16 cellular contexts compared by ENCODE assay signal in the genomic region with DNA sequence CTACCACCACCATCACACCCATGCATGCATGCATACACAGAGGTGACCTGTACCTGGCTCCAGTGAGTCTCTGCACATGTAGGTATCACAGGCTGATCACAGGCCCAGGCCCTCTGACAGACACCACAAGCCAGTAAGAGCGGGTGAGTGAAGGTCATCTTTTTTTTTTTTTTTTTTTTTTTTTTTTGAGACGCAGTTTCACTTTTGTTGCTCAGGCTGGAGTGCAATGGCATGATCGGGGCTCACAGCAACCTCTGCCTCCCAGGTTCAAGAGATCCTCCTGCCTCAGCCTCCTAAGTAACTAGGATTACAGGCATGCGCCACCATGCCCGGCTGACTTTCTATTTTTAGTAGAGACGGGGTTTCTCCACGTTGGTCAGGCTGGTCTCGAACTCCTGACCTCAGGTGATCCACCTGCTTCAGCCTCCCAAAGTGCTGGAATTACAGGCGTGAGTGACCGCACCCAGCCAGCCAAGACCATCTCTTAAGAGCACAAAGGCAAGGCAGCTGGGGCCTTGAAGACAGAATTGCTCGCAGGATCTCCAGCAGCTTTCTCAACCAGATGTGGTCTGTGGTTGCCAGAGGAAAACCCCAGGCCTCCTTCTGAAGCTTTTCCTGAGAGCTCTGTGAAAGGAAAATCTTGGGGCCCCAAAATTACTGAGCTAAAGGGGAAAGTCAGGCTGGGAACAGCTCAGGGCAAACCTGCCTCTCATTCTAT. TPM values are rescaled to one million over a fixed set of nuclear protein-coding genes. Genes with fewer than 3 reads are reported as not detected.
A peak's percentile ranks its signal among the peaks of the same experiment; 100 is the strongest.
DNase-seq lines count a peak whose midpoint lies in the region; ATAC-seq and TF ChIP-seq lines count a peak whose summit lies in the region.
"Had no signal": no experiment of that assay in that cellular context is flagged by ENCODE, and none has a peak within 500 bp of the region (broad histone marks: within the 10 kb centered on the region; RNA-seq: fewer than 3 reads in every experiment).

No MANE protein-coding gene starts in this region.

- no peaks in the 10 kb centered on the region for H3K27me3 Mint-ChIP-seq in activated CD4-positive, alpha-beta T cell treated with anti-CD3 and anti-CD28 coated beads, Interleukin-2, amount 10 ng/mL, durations not matched to agents 24 days and 14 days
- no peaks in the 10 kb centered on the region for H3K27me3 Mint-ChIP-seq in activated T-cell treated with anti-CD3 and anti-CD28 coated beads, Interleukin-2, amount 50 U/mL, for 4 hours (ENCODE audit: low read depth)
- no peaks in the 10 kb centered on the region for H3K27me3 Mint-ChIP-seq in natural killer cell treated with Interleukin-12 subunit alpha and Interleukin-12 subunit beta and Interleukin-15 and Interleukin-18, amount 100 ng/mL, for 72 hours
- H3K27me3 Mint-ChIP-seq in Caco-2 (ENCODE audit: insufficient read depth, unreplicated experiment) = no peaks in the 10 kb centered on the region

- TF ChIP-seq CTCF in GM10266 (IDR thresholded peaks at IDR 0.05; ENCODE audit: control insufficient read depth, insufficient read depth, low read depth, missing control alignments) (no peak), Caco-2 (IDR thresholded peaks at IDR 0.05; ENCODE audit: insufficient read depth in 1 of 2, low read depth in 1 of 2, low read length in 1 of 2, severe bottlenecking in 1 of 2, unreplicated experiment in 1 of 2) (no peak)

- no peaks in the 10 kb centered on the region for H3K36me3 ChIP-seq in Caco-2 (ENCODE audit: control insufficient read depth, insufficient read depth, low read length)
- H3K36me3 ChIP-seq: right lobe of liver had no signal

- H3K9me3 Mint-ChIP-seq in activated CD4-positive, alpha-beta T cell treated with anti-CD3 and anti-CD28 coated beads, Interleukin-2, amount 10 ng/mL, durations not matched to agents 24 days and 14 days = peaks cover 8% of the 10 kb centered on the region
- H3K9me3 Mint-ChIP-seq in activated T-cell treated with anti-CD3 and anti-CD28 coated beads, Interleukin-2, amount 50 U/mL, for 4 hours = no peaks in the 10 kb centered on the region
- H3K9me3 Mint-ChIP-seq in natural killer cell treated with Interleukin-12 subunit alpha and Interleukin-12 subunit beta and Interleukin-15 and Interleukin-18, amount 100 ng/mL, for 72 hours = no peaks in the 10 kb centered on the region
- H3K9me3 Mint-ChIP-seq in Caco-2 (ENCODE audit: unreplicated experiment) = no peaks in the 10 kb centered on the region
- H3K9me3 Mint-ChIP-seq: type B pancreatic cell had no signal

- H3K4me3 ChIP-seq in Caco-2 (ENCODE audit: low read depth, low read length) = no peak overlapping the region
- H3K4me3 ChIP-seq: right lobe of liver had no signal

- CTCF ChIA-PET in Caco-2 (lab: Charles Lee) = no interaction called here

- H3K27ac Mint-ChIP-seq in activated CD4-positive, alpha-beta T cell treated with anti-CD3 and anti-CD28 coated beads, Interleukin-2, amount 10 ng/mL, durations not matched to agents 24 days and 14 days = peak overlapping the region; percentile 98
- H3K27ac Mint-ChIP-seq in natural killer cell treated with Interleukin-12 subunit alpha and Interleukin-12 subunit beta and Interleukin-15 and Interleukin-18, amount 100 ng/mL, for 72 hours = peak overlapping the region; percentile 87 to 93
- H3K27ac Mint-ChIP-seq in Caco-2 (ENCODE audit: unreplicated experiment) = no peak overlapping the region
- H3K27ac Mint-ChIP-seq: type B pancreatic cell had no signal

- H3K4me3 Mint-ChIP-seq in activated CD4-positive, alpha-beta T cell treated with anti-CD3 and anti-CD28 coated beads, Interleukin-2, amount 10 ng/mL, durations not matched to agents 24 days and 14 days = peak overlapping the region; percentile 98
- peak overlapping the region; percentile 48 for H3K4me3 Mint-ChIP-seq in activated T-cell treated with anti-CD3 and anti-CD28 coated beads, Interleukin-2, amount 50 U/mL, for 4 hours
- H3K4me3 Mint-ChIP-seq in natural killer cell treated with Interleukin-12 subunit alpha and Interleukin-12 subunit beta and Interleukin-15 and Interleukin-18, amount 100 ng/mL, for 72 hours = peak overlapping the region; percentile 100
- no peak overlapping the region for H3K4me3 Mint-ChIP-seq in Caco-2 (ENCODE audit: unreplicated experiment)
- H3K4me3 Mint-ChIP-seq: type B pancreatic cell had no signal

- peak; percentile 44 for ATAC-seq in HG02610 (IDR thresholded peaks at IDR 0.05; ENCODE audit: unreplicated experiment)
- ATAC-seq in activated T-cell treated with anti-CD3 and anti-CD28 coated beads, Interleukin-2, amount 50 U/mL, for 4 hours = no peak
- peak; percentile 13 to 43 for ATAC-seq in natural killer cell treated with Interleukin-12 subunit alpha and Interleukin-12 subunit beta and Interleukin-15 and Interleukin-18, amount 100 ng/mL, for 72 hours
- ATAC-seq: right lobe of liver had no signal

- no peaks in the 10 kb centered on the region; the same call in 1 of the 2 replicates for H3K9me3 ChIP-seq in Caco-2
- H3K9me3 ChIP-seq: right lobe of liver had no signal

- intact Hi-C loops in activated CD4-positive, alpha-beta T cell treated with anti-CD3 and anti-CD28 coated beads, Interleukin-2, amount 10 ng/mL, durations not matched to agents 24 days and 14 days (cut with micrococcal nuclease) = loop anchor here (1.0 kb wide), 3 partner anchors 8 to 66 kb away; no protein-coding TSS in a partner anchor
- intact Hi-C loops in Caco-2 (cut with micrococcal nuclease; ENCODE audit: unreplicated experiment) = no loop called here

- DNase-seq in activated CD4-positive, alpha-beta T cell treated with anti-CD3 and anti-CD28 coated beads, Interleukin-2, amount 10 ng/mL, durations not matched to agents 24 days and 14 days = peak; percentile 86
- DNase-seq in activated CD4-positive, alpha-beta T cell treated with anti-CD3 and anti-CD28 coated beads for 1 hour = no peak
- no peak for DNase-seq in activated T-cell treated with anti-CD3 and anti-CD28 coated beads, Interleukin-2, amount 50 U/mL, for 4 hours
- DNase-seq in natural killer cell treated with Interleukin-12 subunit alpha and Interleukin-12 subunit beta and Interleukin-15 and Interleukin-18, amount 100 ng/mL, for 72 hours (ENCODE audit: low spot score) = peak; percentile 91
- DNase-seq in GM10266 (ENCODE audit: extremely low spot score) = no peak
- no peak for DNase-seq in Caco-2
- DNase-seq in retina = no peak
- DNase-seq: amygdala, naive B cell, NCI-H1092 treated with DMSO at 0.1 percent for 48 hours, NCI-H446 treated with DMSO at 0.1 percent for 48 hours had no signal

- no peaks in the 10 kb centered on the region for H3K4me1 ChIP-seq in Caco-2
- H3K4me1 ChIP-seq: right lobe of liver had no signal

- peaks cover 74% of the 10 kb centered on the region for H3K4me1 Mint-ChIP-seq in activated CD4-positive, alpha-beta T cell treated with anti-CD3 and anti-CD28 coated beads, Interleukin-2, amount 10 ng/mL, durations not matched to agents 24 days and 14 days
- peaks cover 65% of the 10 kb centered on the region for H3K4me1 Mint-ChIP-seq in activated T-cell treated with anti-CD3 and anti-CD28 coated beads, Interleukin-2, amount 50 U/mL, for 4 hours (ENCODE audit: low read depth)
- H3K4me1 Mint-ChIP-seq in natural killer cell treated with Interleukin-12 subunit alpha and Interleukin-12 subunit beta and Interleukin-15 and Interleukin-18, amount 100 ng/mL, for 72 hours (ENCODE audit: low read depth in 2 of 2) = peaks cover 59 to 66% of the 10 kb centered on the region in 2 donors
- H3K4me1 Mint-ChIP-seq in Caco-2 (ENCODE audit: low read depth, unreplicated experiment) = no peaks in the 10 kb centered on the region

- no peaks in the 10 kb centered on the region for H3K27me3 ChIP-seq in Caco-2 (replicated peaks; ENCODE audit: control insufficient read depth, insufficient read depth, low read length)
- H3K27me3 ChIP-seq: right lobe of liver had no signal

- no TSS peak for BruUV-seq in Caco-2 (replicated peaks; lab: Mats Ljungman, UMichigan)

- POLR2A ChIA-PET in Caco-2 (lab: Charles Lee) = interaction anchor here (2.0 kb wide), 1 partner anchor 8 kb away, joined by 10 read pairs; no protein-coding TSS in a partner anchor

- H3K36me3 Mint-ChIP-seq in activated CD4-positive, alpha-beta T cell treated with anti-CD3 and anti-CD28 coated beads, Interleukin-2, amount 10 ng/mL, durations not matched to agents 24 days and 14 days (ENCODE audit: low read depth) = peaks cover 21% of the 10 kb centered on the region
- no peaks in the 10 kb centered on the region for H3K36me3 Mint-ChIP-seq in activated T-cell treated with anti-CD3 and anti-CD28 coated beads, Interleukin-2, amount 50 U/mL, for 4 hours (ENCODE audit: insufficient read depth)
- H3K36me3 Mint-ChIP-seq in natural killer cell treated with Interleukin-12 subunit alpha and Interleukin-12 subunit beta and Interleukin-15 and Interleukin-18, amount 100 ng/mL, for 72 hours = peaks cover 8% of the 10 kb centered on the region
- peaks cover under 1% of the 10 kb centered on the region for H3K36me3 Mint-ChIP-seq in Caco-2 (ENCODE audit: insufficient read depth, unreplicated experiment)
- H3K36me3 Mint-ChIP-seq: naive B cell, type B pancreatic cell had no signal

RNA-seq across cellular contexts. Expression of gene NKG7, which starts 3.2 kb away (rescaled TPM):
- total RNA-seq in activated CD4-positive, alpha-beta T cell treated with anti-CD3 and anti-CD28 coated beads, Interleukin-2, amount 10 ng/mL, durations not matched to agents 24 days and 14 days = 363 and 379 TPM in 2 replicates
- total RNA-seq in activated T-cell treated with anti-CD3 and anti-CD28 coated beads, Interleukin-2, amount 50 U/mL, for 4 hours = 100 to 1,000 TPM; 146 to 232 (median 153) TPM
- total RNA-seq in natural killer cell treated with Interleukin-12 subunit alpha and Interleukin-12 subunit beta and Interleukin-15 and Interleukin-18, amount 100 ng/mL, for 72 hours = 1,000 to 10,000 TPM; 1,196 to 2,045 TPM
- total RNA-seq in Caco-2 (2022) = not detected in 2 replicates
- total RNA-seq: frontal cortex, kidney epithelial cell had no signal

RNA-seq across cellular contexts. Expression of gene CLDND2, which starts 6.9 kb away (rescaled TPM):
- 18.7 and 19.6 TPM in 2 replicates for total RNA-seq in activated CD4-positive, alpha-beta T cell treated with anti-CD3 and anti-CD28 coated beads, Interleukin-2, amount 10 ng/mL, durations not matched to agents 24 days and 14 days
- 1 to 10 TPM; 3.8 to 6.4 (median 5.3) TPM for total RNA-seq in activated T-cell treated with anti-CD3 and anti-CD28 coated beads, Interleukin-2, amount 50 U/mL, for 4 hours
- 10 to 100 TPM; 49.6 to 74.3 TPM for total RNA-seq in natural killer cell treated with Interleukin-12 subunit alpha and Interleukin-12 subunit beta and Interleukin-15 and Interleukin-18, amount 100 ng/mL, for 72 hours
- 1.6 TPM in 1 of 2 replicates, not detected in the other for total RNA-seq in Caco-2 (2022)
- total RNA-seq: frontal cortex, kidney epithelial cell had no signal

RNA-seq across cellular contexts. Expression of gene ETFB, which starts 9.5 kb away (rescaled TPM):
- total RNA-seq in activated CD4-positive, alpha-beta T cell treated with anti-CD3 and anti-CD28 coated beads, Interleukin-2, amount 10 ng/mL, durations not matched to agents 24 days and 14 days = 194 and 199 TPM in 2 replicates
- total RNA-seq in activated T-cell treated with anti-CD3 and anti-CD28 coated beads, Interleukin-2, amount 50 U/mL, for 4 hours = 10 to 100 TPM; 65.8 to 74.9 (median 73.3) TPM
- 10 to 100 TPM; 41.1 to 83.8 TPM for total RNA-seq in natural killer cell treated with Interleukin-12 subunit alpha and Interleukin-12 subunit beta and Interleukin-15 and Interleukin-18, amount 100 ng/mL, for 72 hours
- total RNA-seq in Caco-2 (2022) = 228 and 239 TPM in 2 replicates

RNA-seq across cellular contexts. Expression of gene LIM2, which starts 12.1 kb away (rescaled TPM):
- 0.24 TPM in 1 of 2 replicates, not detected in the other for total RNA-seq in activated CD4-positive, alpha-beta T cell treated with anti-CD3 and anti-CD28 coated beads, Interleukin-2, amount 10 ng/mL, durations not matched to agents 24 days and 14 days
- under 1 TPM in 2 of 3 donors, not detected in 1; 0.58 to 0.65 TPM for total RNA-seq in activated T-cell treated with anti-CD3 and anti-CD28 coated beads, Interleukin-2, amount 50 U/mL, for 4 hours
- total RNA-seq in natural killer cell treated with Interleukin-12 subunit alpha and Interleukin-12 subunit beta and Interleukin-15 and Interleukin-18, amount 100 ng/mL, for 72 hours = 10 to 100 TPM in 1 of 2 donors, 1 to 10 TPM in 1; 2.1 to 12.6 TPM
- total RNA-seq in Caco-2 (2022) = not detected in 2 replicates
- total RNA-seq: frontal cortex, kidney epithelial cell, right lobe of liver had no signal

RNA-seq across cellular contexts. Expression of gene C19orf84, which starts 14.7 kb away (rescaled TPM):
- 0.16 and 0.24 TPM in 2 replicates for total RNA-seq in activated CD4-positive, alpha-beta T cell treated with anti-CD3 and anti-CD28 coated beads, Interleukin-2, amount 10 ng/mL, durations not matched to agents 24 days and 14 days
- total RNA-seq in activated T-cell treated with anti-CD3 and anti-CD28 coated beads, Interleukin-2, amount 50 U/mL, for 4 hours = not detected
- under 1 TPM; 0.78 to 0.98 TPM for total RNA-seq in natural killer cell treated with Interleukin-12 subunit alpha and Interleukin-12 subunit beta and Interleukin-15 and Interleukin-18, amount 100 ng/mL, for 72 hours
- not detected in 2 replicates for total RNA-seq in Caco-2 (2022)
- total RNA-seq: frontal cortex, kidney epithelial cell, right lobe of liver had no signal

Comparison
In these comparisons a context has a peak if more than half of its experiments do, and no peak if none do; other contexts are left out.
1. DNase-seq: peak in activated CD4-positive, alpha-beta T cell treated with anti-CD3 and anti-CD28 coated beads, Interleukin-2, amount 10 ng/mL, durations not matched to agents 24 days and 14 days (single experiment) and natural killer cell treated with Interleukin-12 subunit alpha and Interleukin-12 subunit beta and Interleukin-15 and Interleukin-18, amount 100 ng/mL, for 72 hours (single experiment); none in activated CD4-positive, alpha-beta T cell treated with anti-CD3 and anti-CD28 coated beads for 1 hour (single experiment), activated T-cell treated with anti-CD3 and anti-CD28 coated beads, Interleukin-2, amount 50 U/mL, for 4 hours (single experiment), GM10266 (single experiment), Caco-2 (0 of 2) and retina (single experiment).
2. ATAC-seq: peak in HG02610 (single experiment) and natural killer cell treated with Interleukin-12 subunit alpha and Interleukin-12 subunit beta and Interleukin-15 and Interleukin-18, amount 100 ng/mL, for 72 hours (2 of 2); none in activated T-cell treated with anti-CD3 and anti-CD28 coated beads, Interleukin-2, amount 50 U/mL, for 4 hours (0 of 2).
3. RNA of gene NKG7, which starts 3.2 kb away (total RNA-seq): 1,196 to 2,045 TPM in natural killer cell treated with Interleukin-12 subunit alpha and Interleukin-12 subunit beta and Interleukin-15 and Interleukin-18, amount 100 ng/mL, for 72 hours, 363 to 379 TPM in activated CD4-positive, alpha-beta T cell treated with anti-CD3 and anti-CD28 coated beads, Interleukin-2, amount 10 ng/mL, durations not matched to agents 24 days and 14 days and 146 to 232 TPM in activated T-cell treated with anti-CD3 and anti-CD28 coated beads, Interleukin-2, amount 50 U/mL, for 4 hours; not detected in Caco-2; every median in the first group is over 100 times any median in the second.